19 cellular contexts compared by ENCODE assay signal in the genomic region with DNA sequence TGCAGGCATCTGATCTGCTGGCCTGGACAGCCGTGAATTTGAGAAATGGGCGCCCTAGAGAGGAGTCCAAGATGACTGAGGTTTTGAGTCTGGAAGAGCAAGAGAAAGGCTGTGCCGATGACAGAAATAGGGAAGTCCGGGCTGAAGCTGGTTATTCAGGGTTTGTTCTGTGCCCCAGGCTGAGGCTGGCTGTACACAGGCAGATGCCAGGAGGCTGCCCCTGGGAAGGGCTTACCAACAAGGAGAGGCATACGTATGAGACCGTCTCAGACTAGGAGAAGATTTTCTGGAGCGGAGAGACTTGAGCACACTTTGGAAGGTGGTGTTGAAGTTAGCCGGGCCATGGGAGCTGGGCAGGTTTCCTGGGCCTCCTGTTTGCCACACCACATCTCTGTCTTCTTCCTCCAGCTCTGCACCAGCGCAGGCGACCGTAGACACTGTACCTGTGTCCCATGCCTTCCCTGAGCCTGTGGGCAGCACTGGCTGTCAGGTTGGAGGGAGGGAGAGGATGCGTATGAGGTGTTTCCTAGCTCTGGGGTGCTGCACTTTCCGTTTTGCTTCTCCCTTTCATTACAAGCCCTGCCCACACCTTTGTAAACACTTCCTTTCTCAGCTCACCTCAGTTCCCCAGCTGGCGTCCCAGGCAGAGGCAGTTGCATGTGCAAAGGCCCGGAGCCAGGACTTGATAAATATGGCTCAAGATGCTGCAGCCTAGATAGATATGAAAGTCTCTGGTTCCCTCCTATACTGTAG.
DNase-seq lines count a peak whose midpoint lies in the region; ATAC-seq and TF ChIP-seq lines count a peak whose summit lies in the region.
"Had no signal": no experiment of that assay in that cellular context is flagged by ENCODE, and none has a peak within 500 bp of the region (broad histone marks: within the 10 kb centered on the region; RNA-seq: fewer than 3 reads in every experiment).

No MANE protein-coding gene starts in this region.

- POLR2A ChIA-PET in HEK293T (lab: Yijun Ruan, JAX): interaction anchor here (1.2 kb wide), 1 partner anchor 177 kb away, joined by 4 read pairs; no protein-coding TSS in a partner anchor

- H3K9ac ChIP-seq in parathyroid adenoma: no peak overlapping the region

- H3K9me3 Mint-ChIP-seq in CD14-positive monocyte: no peaks in the 10 kb centered on the region
- H3K9me3 Mint-ChIP-seq: activated T-helper 1 cell treated with anti-CD3 and anti-CD28 coated beads, Interleukin-12 subunit alpha, Interleukin-12 subunit beta, Interleukin-2, Interleukin-4 antibody, amounts not matched to agents 30 ng/mL and 10 ng/mL and 1 ng/mL, durations not matched to agents 14 hours and 24 hours and 36 hours; IgD-negative memory B cell had no signal

- H3K27ac ChIP-seq in adrenal gland (peak overlapping the region in 3 of 5 donors; percentile 24 to 84 (median 64)), parathyroid adenoma (peak overlapping the region; percentile 16)

- ATAC-seq in GM18498 (IDR thresholded peaks at IDR 0.05; ENCODE audit: unreplicated experiment): peak; percentile 47
- ATAC-seq in HG02588 (IDR thresholded peaks at IDR 0.05; ENCODE audit: unreplicated experiment): no peak
- ATAC-seq: upper lobe of right lung had no signal

- H3K27ac Mint-ChIP-seq in CD14-positive monocyte: peak overlapping the region in 6 of 7 donors; percentile 31 to 83 (median 80)
- H3K27ac Mint-ChIP-seq: activated T-helper 1 cell treated with anti-CD3 and anti-CD28 coated beads, Interleukin-12 subunit alpha, Interleukin-12 subunit beta, Interleukin-2, Interleukin-4 antibody, amounts not matched to agents 30 ng/mL and 10 ng/mL and 1 ng/mL, durations not matched to agents 14 hours and 24 hours and 36 hours had no signal

- CTCF ChIA-PET in HEK293T (lab: Yijun Ruan, JAX): interaction anchor here (0.6 to 0.7 kb wide), 4 partner anchors 11 to 117 kb away, joined by 3 to 5 read pairs (median 5); no protein-coding TSS in a partner anchor

- H3K4me1 ChIP-seq in adrenal gland (replicated peaks in 1 of 2) (peaks cover 0 to 10% of the 10 kb centered on the region in 2 donors), parathyroid adenoma (peaks cover 11% of the 10 kb centered on the region)
- H3K4me1 ChIP-seq: upper lobe of right lung had no signal

- no peak overlapping the region for H3K4me3 Mint-ChIP-seq in CD14-positive monocyte
- H3K4me3 Mint-ChIP-seq: activated T-helper 1 cell treated with anti-CD3 and anti-CD28 coated beads, Interleukin-12 subunit alpha, Interleukin-12 subunit beta, Interleukin-2, Interleukin-4 antibody, amounts not matched to agents 30 ng/mL and 10 ng/mL and 1 ng/mL, durations not matched to agents 14 hours and 24 hours and 36 hours; IgD-negative memory B cell had no signal

- H3K9me3 ChIP-seq in adrenal gland (replicated peaks in 1 of 3): no peaks in the 10 kb centered on the region
- H3K9me3 ChIP-seq in parathyroid adenoma (ENCODE audit: control insufficient read depth, low read length): no peaks in the 10 kb centered on the region
- H3K9me3 ChIP-seq: ovary, upper lobe of right lung had no signal

- peaks cover 3% of the 10 kb centered on the region for H3K79me2 ChIP-seq in parathyroid adenoma

- no peak for DNase-seq in CD14-positive monocyte (ENCODE audit: low spot score)
- DNase-seq in adrenal gland: peak in 1 of 7 donors; percentile 39
- no peak for DNase-seq in NCI-H748 treated with DMSO at 0.1 percent for 48 hours (lab: John Stamatoyannopoulos, UW)
- no peak for DNase-seq in stimulated activated CD4-positive, alpha-beta T cell treated with anti-CD3 and anti-CD28 coated beads, Interleukin-12 subunit alpha, Interleukin-12 subunit beta, amount 100 ng/mL, for 4 hours
- no peak for DNase-seq in HEK293T (ENCODE audit: extremely low spot score)
- DNase-seq: activated CD4-positive, alpha-beta T cell treated with anti-CD3 and anti-CD28 coated beads, Interleukin-2, amount 50 U/mL, for 1 hour; DMS79; effector memory CD4-positive, alpha-beta T cell; foreskin melanocyte; NCI-H1436 treated with DMSO at 0.1 percent for 48 hours; ovary; RPMI8226; stimulated activated CD4-positive, alpha-beta T cell treated with anti-CD3 and anti-CD28 coated beads, Interleukin-15, amount 100 ng/mL, for 24 hours; upper lobe of right lung had no signal

- no peak overlapping the region for H2AFZ ChIP-seq in parathyroid adenoma

- no peak overlapping the region for H3K4me2 ChIP-seq in parathyroid adenoma (ENCODE audit: low read length)

- no peaks in the 10 kb centered on the region for H3K27me3 Mint-ChIP-seq in CD14-positive monocyte (ENCODE audit: low read depth in 3 of 3)

- no peak overlapping the region for H3K4me3 ChIP-seq in adrenal gland
- no peak overlapping the region for H3K4me3 ChIP-seq in parathyroid adenoma (ENCODE audit: low read depth, low read length)
- H3K4me3 ChIP-seq: ovary, upper lobe of right lung had no signal

- H3K4me1 Mint-ChIP-seq in CD14-positive monocyte: peaks cover 41% of the 10 kb centered on the region

- H3K27me3 ChIP-seq in adrenal gland (no peaks in the 10 kb centered on the region), parathyroid adenoma (ENCODE audit: control insufficient read depth, insufficient read depth, low read length) (no peaks in the 10 kb centered on the region)
- H3K27me3 ChIP-seq: ovary, upper lobe of right lung had no signal

- H3K36me3 Mint-ChIP-seq in CD14-positive monocyte: peaks cover 27 to 69% of the 10 kb centered on the region in 2 donors

- H3K36me3 ChIP-seq in adrenal gland (replicated peaks in 1 of 2): no peaks in the 10 kb centered on the region
- H3K36me3 ChIP-seq in parathyroid adenoma (ENCODE audit: control insufficient read depth, insufficient read depth, low read length): no peaks in the 10 kb centered on the region
- H3K36me3 ChIP-seq: ovary, upper lobe of right lung had no signal

- no peak for TF ChIP-seq POLR2A in adrenal gland (IDR thresholded peaks at IDR 0.05)

- TF ChIP-seq CTCF in CD14-positive monocyte (IDR thresholded peaks at IDR 0.05) (no peak), adrenal gland (IDR thresholded peaks at IDR 0.05) (no peak), parathyroid adenoma (IDR thresholded peaks at IDR 0.05) (no peak)

- WGBS in adrenal gland, 4 donors: 74 to 84% (median 80%) methylated on average over 15 of the region's 15 CpGs

- intact Hi-C loops in CD14-positive monocyte (cut with micrococcal nuclease): no loop called here
- intact Hi-C loops in adrenal gland (cut with DNase I): no loop called here

TF ChIP-seq in HEK293T, 16 proteins besides CTCF, POLR2A, EP300 and RAD21:
- TF ChIP-seq ELF4 (IDR thresholded peaks at IDR 0.05) (no peak), FOXA1 (IDR thresholded peaks at IDR 0.05) (no peak), BHLHE40 (IDR thresholded peaks at IDR 0.05; ENCODE audit: borderline replicate concordance) (no peak), HDGF (IDR thresholded peaks at IDR 0.05; ENCODE audit: borderline replicate concordance) (no peak), CTBP1 (IDR thresholded peaks at IDR 0.05; ENCODE audit: borderline replicate concordance) (no peak), SP1 (IDR thresholded peaks at IDR 0.05) (no peak), SUZ12 (IDR thresholded peaks at IDR 0.05) (no peak), NFRKB (IDR thresholded peaks at IDR 0.05) (no peak)
